ENCODE assay signal across 2 cellular contexts in the genomic region with DNA sequence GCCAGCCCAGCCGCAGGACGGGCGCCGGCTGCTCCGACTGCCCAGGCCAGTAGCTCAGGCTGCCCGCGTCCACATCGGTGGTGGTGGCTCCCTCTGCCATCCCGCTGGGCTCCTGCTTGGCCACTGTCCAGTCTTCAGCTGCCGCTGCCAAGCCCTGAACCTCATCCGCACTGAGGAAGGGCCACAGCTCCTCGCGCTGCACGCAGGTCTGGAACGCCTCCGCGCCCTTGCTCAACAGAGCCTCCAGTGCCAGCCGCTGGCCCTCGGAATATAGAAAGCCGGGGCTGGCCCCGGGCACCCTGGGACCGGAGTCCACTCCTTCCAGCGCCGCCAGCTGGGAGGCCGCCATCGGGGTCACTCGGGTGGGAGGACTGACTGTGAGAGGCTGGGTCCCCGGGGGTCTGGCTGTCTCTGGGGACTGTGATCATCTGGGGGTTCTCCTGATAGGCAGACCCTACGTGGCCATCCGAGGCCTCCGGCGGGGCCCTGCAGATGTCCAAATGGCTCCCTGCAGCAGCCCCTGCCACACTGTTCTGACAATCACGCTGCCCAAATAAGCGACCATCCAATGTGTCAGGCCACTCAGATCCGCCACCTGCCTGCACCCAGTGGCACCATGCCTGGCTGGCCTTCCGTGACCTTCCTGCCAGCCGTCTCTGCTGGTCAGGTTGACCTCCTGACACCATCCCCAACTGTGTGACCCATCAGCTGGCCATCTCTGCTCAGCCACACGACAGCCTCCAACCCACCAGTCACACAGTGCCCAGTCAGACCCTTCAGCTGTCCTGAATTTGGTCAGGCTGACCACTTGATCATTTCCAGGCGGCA.
TF ChIP-seq lines count a peak whose summit lies in the region.

No MANE protein-coding gene starts in this region.

TF ChIP-seq in SK-N-SH treated with all-trans-retinoic acid at 6 μM for 48 hours, 23 proteins besides CTCF, POLR2A, EP300 and RAD21:
- TF ChIP-seq SNAI2 (CRISPR knock-in tag; IDR thresholded peaks at IDR 0.05): no peak

TF ChIP-seq in SK-N-SH, 30 proteins besides CTCF, POLR2A, EP300 and RAD21:
- TF ChIP-seq SMC3 (IDR thresholded peaks at IDR 0.05; ENCODE audit: low read depth, low read length): no peak
- no peak for TF ChIP-seq FOSL2 (IDR thresholded peaks at IDR 0.05; ENCODE audit: borderline replicate concordance, low read depth)
- no peak for TF ChIP-seq POLR2AphosphoS5 (IDR thresholded peaks at IDR 0.05; ENCODE audit: low read depth, low read length)
- TF ChIP-seq IRF3 (IDR thresholded peaks at IDR 0.05; ENCODE audit: low read depth, low read length): no peak
- no peak for TF ChIP-seq RXRA (IDR thresholded peaks at IDR 0.05; ENCODE audit: borderline replicate concordance, low read depth)
- TF ChIP-seq, protein P1, sequence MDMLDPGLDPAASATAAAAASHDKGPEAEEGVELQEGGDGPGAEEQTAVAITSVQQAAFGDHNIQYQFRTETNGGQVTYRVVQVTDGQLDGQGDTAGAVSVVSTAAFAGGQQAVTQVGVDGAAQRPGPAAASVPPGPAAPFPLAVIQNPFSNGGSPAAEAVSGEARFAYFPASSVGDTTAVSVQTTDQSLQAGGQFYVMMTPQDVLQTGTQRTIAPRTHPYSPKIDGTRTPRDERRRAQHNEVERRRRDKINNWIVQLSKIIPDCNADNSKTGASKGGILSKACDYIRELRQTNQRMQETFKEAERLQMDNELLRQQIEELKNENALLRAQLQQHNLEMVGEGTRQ (IDR thresholded peaks at IDR 0.05; ENCODE audit: borderline replicate concordance, low read depth, low read length): no peak
- no peak for TF ChIP-seq JUND (IDR thresholded peaks at IDR 0.05)
- TF ChIP-seq MEF2A (IDR thresholded peaks at IDR 0.05; ENCODE audit: borderline replicate concordance, low read depth): no peak
- TF ChIP-seq USF1 (IDR thresholded peaks at IDR 0.05; ENCODE audit: borderline replicate concordance, low read depth): no peak
- no peak for TF ChIP-seq RCOR1 (IDR thresholded peaks at IDR 0.05; ENCODE audit: low read length)
- no peak for TF ChIP-seq EZH2phosphoT487 (IDR thresholded peaks at IDR 0.05; ENCODE audit: borderline replicate concordance, low read depth)
- no peak for TF ChIP-seq GATA2 (CRISPR knock-in tag; IDR thresholded peaks at IDR 0.05)
- TF ChIP-seq, protein P2, sequence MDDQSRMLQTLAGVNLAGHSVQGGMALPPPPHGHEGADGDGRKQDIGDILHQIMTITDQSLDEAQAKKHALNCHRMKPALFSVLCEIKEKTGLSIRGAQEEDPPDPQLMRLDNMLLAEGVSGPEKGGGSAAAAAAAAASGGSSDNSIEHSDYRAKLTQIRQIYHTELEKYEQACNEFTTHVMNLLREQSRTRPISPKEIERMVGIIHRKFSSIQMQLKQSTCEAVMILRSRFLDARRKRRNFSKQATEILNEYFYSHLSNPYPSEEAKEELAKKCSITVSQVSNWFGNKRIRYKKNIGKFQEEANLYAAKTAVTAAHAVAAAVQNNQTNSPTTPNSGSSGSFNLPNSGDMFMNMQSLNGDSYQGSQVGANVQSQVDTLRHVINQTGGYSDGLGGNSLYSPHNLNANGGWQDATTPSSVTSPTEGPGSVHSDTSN (IDR thresholded peaks at IDR 0.05): no peak
- TF ChIP-seq RFX5 (IDR thresholded peaks at IDR 0.05; ENCODE audit: low read length): no peak
- TF ChIP-seq MXI1 (IDR thresholded peaks at IDR 0.05; ENCODE audit: low read depth, low read length): no peak
- no peak for TF ChIP-seq SIN3A (IDR thresholded peaks at IDR 0.05; ENCODE audit: borderline replicate concordance, low read depth, low read length)
- TF ChIP-seq, protein P3, sequence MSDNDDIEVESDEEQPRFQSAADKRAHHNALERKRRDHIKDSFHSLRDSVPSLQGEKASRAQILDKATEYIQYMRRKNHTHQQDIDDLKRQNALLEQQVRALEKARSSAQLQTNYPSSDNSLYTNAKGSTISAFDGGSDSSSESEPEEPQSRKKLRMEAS (IDR thresholded peaks at IDR 0.05; ENCODE audit: low read depth): no peak
- TF ChIP-seq YY1 (IDR thresholded peaks at IDR 0.05; ENCODE audit: low read depth): no peak
